Comparison of ENCODE assay signal across 30 cellular contexts in the genomic region with DNA sequence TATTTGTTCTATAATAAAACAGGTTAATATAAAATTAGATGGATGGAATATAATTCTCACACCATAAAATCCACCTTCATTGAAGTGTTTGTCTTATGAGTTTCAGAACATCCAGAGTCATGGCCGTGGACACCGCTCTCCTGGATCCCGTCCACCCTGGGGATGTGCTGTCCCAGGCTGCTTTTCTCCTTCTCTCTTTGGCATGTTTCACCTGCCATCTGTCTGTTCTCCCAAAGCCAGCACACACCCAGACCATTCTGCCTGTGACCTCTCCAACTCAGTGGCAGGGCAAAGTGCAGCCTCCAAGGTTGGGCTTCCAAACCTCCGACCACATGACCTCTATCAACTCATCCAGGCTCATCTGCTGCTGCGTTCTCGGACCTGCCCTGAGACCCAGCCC.
"Had no signal": no experiment of that assay in that cellular context is flagged by ENCODE, and none has a peak within 500 bp of the region (broad histone marks: within the 10 kb centered on the region; RNA-seq: fewer than 3 reads in every experiment).

No MANE protein-coding gene starts in this region.

- H3K4me1 ChIP-seq: left lung, lower lobe of right lung, neural progenitor cell, prostate gland, testis, thyroid gland, transverse colon, upper lobe of left lung, vagina had no signal

- H3K4me3 ChIP-seq: left lung, lower lobe of right lung, neural progenitor cell, ovary, prostate gland, skin epidermis, stomach, testis, thyroid gland, transverse colon, upper lobe of left lung, vagina had no signal

- H3K36me3 ChIP-seq: left lung, lower lobe of right lung, neural progenitor cell, ovary, prostate gland, stomach, thyroid gland, transverse colon, upper lobe of left lung, vagina had no signal

- ATAC-seq: left colon; left lung; lower lobe of right lung; natural killer cell; right cardiac atrium; sciatic nerve; stimulated activated naive B cell treated with anti-CD40 and anti-IgM and Interleukin-4, amounts not matched to agents 10 μg/mL and 1 μg/mL and 100 μg/mL, for 72 hours; stimulated activated naive CD8-positive, alpha-beta T cell treated with anti-CD3 and anti-CD28 coated beads, Interleukin-15, Interleukin-2, amounts not matched to agents 100 U/mL and 50 U/mL, for 24 hours had no signal

- H3K27ac ChIP-seq: left lung, lower lobe of right lung, neural progenitor cell, ovary, prostate gland, skin epidermis, stomach, testis, thyroid gland, transverse colon, upper lobe of left lung, vagina had no signal

- DNase-seq: hypothalamus; immature natural killer cell; kidney; left colon; left lung; lower lobe of right lung; mammary epithelial cell; mesenchymal stem cell; naive B cell; natural killer cell; nephron progenitor cell; ovary; retina; right cardiac atrium; stimulated activated CD4-positive, alpha-beta T cell treated with anti-CD3 and anti-CD28 coated beads, Interleukin-12 subunit alpha, Interleukin-12 subunit beta, amount 100 ng/mL, for 4 hours; stimulated activated CD4-positive, alpha-beta T cell treated with anti-CD3 and anti-CD28 coated beads, Interleukin-15, amount 100 ng/mL, for 24 hours; stimulated activated CD4-positive, alpha-beta T cell treated with anti-CD3 and anti-CD28 coated beads, Interleukin-2, amount 100 ng/mL, for 24 hours; stimulated activated CD4-positive, alpha-beta T cell treated with anti-CD3 and anti-CD28 coated beads, Interleukin-4, amount 100 ng/mL, for 1 hour; stimulated activated naive B cell treated with anti-CD40 and anti-IgM and Interleukin-4, amounts not matched to agents 10 μg/mL and 1 μg/mL and 100 μg/mL, for 72 hours; stimulated activated naive CD8-positive, alpha-beta T cell treated with anti-CD3 and anti-CD28 coated beads, Interleukin-15, Interleukin-2, amounts not matched to agents 100 U/mL and 50 U/mL, for 24 hours; stomach; testis; thyroid gland; transverse colon; upper lobe of left lung had no signal

- H2AFZ ChIP-seq: neural progenitor cell had no signal

- H3K4me2 ChIP-seq: neural progenitor cell had no signal

- H3K9me3 ChIP-seq: left lung, lower lobe of right lung, ovary, prostate gland, stomach, testis, thyroid gland, transverse colon, upper lobe of left lung, vagina had no signal

- H3K27me3 ChIP-seq: left lung, neural progenitor cell, ovary, stomach, testis, thyroid gland, transverse colon, upper lobe of left lung, vagina had no signal

- H3K9ac ChIP-seq: neural progenitor cell had no signal
